20 cellular contexts compared by ENCODE assay signal in genomic region chr10:122121059-122121458, GRCh38.
DNase-seq lines count a peak whose midpoint lies in the region; ATAC-seq and TF ChIP-seq lines count a peak whose summit lies in the region.
"Had no signal": no experiment of that assay in that cellular context is flagged by ENCODE, and none has a peak within 500 bp of the region (broad histone marks: within the 10 kb centered on the region; RNA-seq: fewer than 3 reads in every experiment).

No MANE protein-coding gene starts in this region.

- no peak overlapping the region for H3K27ac ChIP-seq in mammary epithelial cell (ENCODE audit: insufficient read depth, low read depth, low read length)
- H3K27ac ChIP-seq in transverse colon = no peak overlapping the region
- H3K27ac ChIP-seq: breast epithelium had no signal

- H3K4me1 Mint-ChIP-seq in MCF 10A (ENCODE audit: insufficient read depth, unreplicated experiment) = peaks cover 35% of the 10 kb centered on the region
- H3K4me1 Mint-ChIP-seq: activated naive CD8-positive, alpha-beta T cell treated with anti-CD3 and anti-CD28 coated beads for 36 hours had no signal

- peak; percentile 77 for DNase-seq in MCF 10A (ENCODE audit: unreplicated experiment)
- no peak for DNase-seq in mammary epithelial cell
- DNase-seq in NCI-H69 (lab: John Stamatoyannopoulos, UW) = peak; percentile 5
- DNase-seq in left colon = no peak
- no peak for DNase-seq in transverse colon
- DNase-seq in HK-2 (ENCODE audit: unreplicated experiment) = no peak
- DNase-seq in NCI-H1092 (lab: John Stamatoyannopoulos, UW) = no peak
- DNase-seq: activated CD4-positive, alpha-beta T cell treated with anti-CD3 and anti-CD28 coated beads, Interleukin-2, amount 50 U/mL, for 48 hours; activated naive CD8-positive, alpha-beta T cell treated with anti-CD3 and anti-CD28 coated beads for 36 hours; activated T-cell treated with anti-CD3 and anti-CD28 coated beads, Interleukin-2, amount 50 U/mL, for 48 hours; CD4-positive, alpha-beta T cell; esophagus squamous epithelium; Kasumi-1; NCI-H146; NCI-H526; stimulated activated naive CD4-positive, alpha-beta T cell had no signal

- H3K27me3 ChIP-seq in mammary epithelial cell (ENCODE audit: insufficient read depth, low read length) (no peaks in the 10 kb centered on the region), transverse colon (no peaks in the 10 kb centered on the region)
- H3K27me3 ChIP-seq: breast epithelium, esophagus squamous epithelium had no signal

- H3K9ac ChIP-seq in mammary epithelial cell (ENCODE audit: insufficient read depth, low read length) = no peak overlapping the region

- TF ChIP-seq CTCF in MCF 10A (IDR thresholded peaks at IDR 0.05; ENCODE audit: unreplicated experiment) = no peak
- TF ChIP-seq CTCF in mammary epithelial cell (conservative IDR thresholded peaks at IDR 0.05 in 1 of 2, IDR thresholded peaks at IDR 0.05 in 1 of 2; ENCODE audit: extremely low read depth in 1 of 2, insufficient read depth in 1 of 2, low read depth in 1 of 2, low read length in 2 of 2) = no peak
- no peak for TF ChIP-seq CTCF in transverse colon (IDR thresholded peaks at IDR 0.05)

- H3K9me3 Mint-ChIP-seq in MCF 10A (ENCODE audit: unreplicated experiment) = no peaks in the 10 kb centered on the region
- H3K9me3 Mint-ChIP-seq: activated naive CD8-positive, alpha-beta T cell treated with anti-CD3 and anti-CD28 coated beads for 36 hours; CD4-positive, alpha-beta T cell; GM23338; type B pancreatic cell had no signal

- H2AFZ ChIP-seq in mammary epithelial cell (ENCODE audit: low read depth, low read length) = no peak overlapping the region
- H2AFZ ChIP-seq: GM23338 had no signal

- no peaks in the 10 kb centered on the region for H3K27me3 Mint-ChIP-seq in MCF 10A (ENCODE audit: insufficient read depth, unreplicated experiment)
- H3K27me3 Mint-ChIP-seq: type B pancreatic cell had no signal

- TF ChIP-seq POLR2A in transverse colon (IDR thresholded peaks at IDR 0.05) = no peak

- dilution Hi-C loops in mammary epithelial cell (cut with HindIII; ENCODE audit: low sequenced_read_pairs) = no loop called here

- H3K4me2 ChIP-seq in mammary epithelial cell (ENCODE audit: insufficient read depth, low read depth, low read length) = no peak overlapping the region
- H3K4me2 ChIP-seq: GM23338 had no signal

- TF ChIP-seq EP300 in transverse colon (IDR thresholded peaks at IDR 0.05; ENCODE audit: low read depth) = peak; percentile 65

- in situ Hi-C loops in mammary epithelial cell (cut with MboI; ENCODE audit: low sequenced_read_pairs in 2 of 2) = no loop called here
- in situ Hi-C loops in transverse colon (cut with MboI; ENCODE audit: low pct_ligation_motif_present in 1 of 4, low pct_unique_long_range_greater_than_20kb in 1 of 4, low sequenced_read_pairs in 3 of 4) = no loop called here

- peak; percentile 21 for ATAC-seq in left colon
- no peak for ATAC-seq in GM21423 (IDR thresholded peaks at IDR 0.05; ENCODE audit: unreplicated experiment)

- BruUV-seq in MCF 10A (replicated peaks; lab: Mats Ljungman, UMichigan) = no TSS peak
- no TSS peak for BruUV-seq in mammary epithelial cell (replicated peaks; lab: Mats Ljungman, UMichigan)

- H3K4me3 Mint-ChIP-seq in MCF 10A (ENCODE audit: unreplicated experiment) = peak overlapping the region; percentile 28
- H3K4me3 Mint-ChIP-seq: activated naive CD8-positive, alpha-beta T cell treated with anti-CD3 and anti-CD28 coated beads for 36 hours; CD4-positive, alpha-beta T cell; GM23338; type B pancreatic cell had no signal

- CTCF ChIA-PET in MCF 10A (lab: Yijun Ruan, JAX) (interaction anchor here (0.6 kb wide), 1 partner anchor 61 kb away, joined by 3 read pairs; no protein-coding TSS in a partner anchor), mammary epithelial cell (lab: Charles Lee; ENCODE audit: low non-redundant PET) (no interaction called here)

- H3K9me3 ChIP-seq in mammary epithelial cell (replicated peaks; ENCODE audit: insufficient read depth, low read length) = no peaks in the 10 kb centered on the region
- no peaks in the 10 kb centered on the region for H3K9me3 ChIP-seq in transverse colon
- H3K9me3 ChIP-seq: breast epithelium, esophagus squamous epithelium had no signal

- no peaks in the 10 kb centered on the region for H3K36me3 ChIP-seq in mammary epithelial cell (ENCODE audit: insufficient read depth, low read length)
- no peaks in the 10 kb centered on the region for H3K36me3 ChIP-seq in transverse colon
- H3K36me3 ChIP-seq: breast epithelium had no signal

- intact Hi-C loops in MCF 10A (cut with micrococcal nuclease) (no loop called here), mammary epithelial cell (cut with micrococcal nuclease) (no loop called here), left colon (cut with DNase I, micrococcal nuclease) (no loop called here), transverse colon (cut with DNase I; ENCODE audit: low total_unique reads) (no loop called here)

- peak overlapping the region; percentile 92 for H3K27ac Mint-ChIP-seq in MCF 10A (ENCODE audit: low read depth, unreplicated experiment)
- H3K27ac Mint-ChIP-seq: activated naive CD8-positive, alpha-beta T cell treated with anti-CD3 and anti-CD28 coated beads for 36 hours; CD4-positive, alpha-beta T cell; GM23338; type B pancreatic cell had no signal

- POLR2A ChIA-PET in MCF 10A (lab: Yijun Ruan, JAX) = interaction anchor here (0.9 to 7.9 kb wide), 6 partner anchors 5 to 58 kb away, joined by 3 to 132 read pairs (median 8); no protein-coding TSS in a partner anchor

- WGBS in mammary epithelial cell (ENCODE audit: low coverage, missing lambda C conversion rate) = 100% methylated on average over 4 of the region's 5 CpGs
- 87 to 88% methylated on average over 4 to 5 of the region's 5 CpGs for WGBS in transverse colon (ENCODE audit: low coverage in 1 of 2), 2 donors

- H3K79me2 ChIP-seq in mammary epithelial cell (ENCODE audit: insufficient read depth, low read length) = peaks cover 74% of the 10 kb centered on the region

- H3K4me1 ChIP-seq in mammary epithelial cell (ENCODE audit: insufficient read depth, low read length) (peaks cover 6% of the 10 kb centered on the region), transverse colon (peaks cover 0 to 6% (median 4%) of the 10 kb centered on the region in 4 donors)
- H3K4me1 ChIP-seq: breast epithelium had no signal

- H3K4me3 ChIP-seq in mammary epithelial cell (replicated peaks in 1 of 3; ENCODE audit: insufficient read depth in 1 of 3, low read depth in 2 of 3, low read length in 3 of 3) = no peak overlapping the region
- H3K4me3 ChIP-seq in transverse colon = no peak overlapping the region
- H3K4me3 ChIP-seq: breast epithelium, esophagus squamous epithelium, GM23338 had no signal

- H3K36me3 Mint-ChIP-seq in MCF 10A (ENCODE audit: insufficient read depth, unreplicated experiment) = peaks cover 66% of the 10 kb centered on the region
- H3K36me3 Mint-ChIP-seq: activated naive CD8-positive, alpha-beta T cell treated with anti-CD3 and anti-CD28 coated beads for 36 hours had no signal

- no peaks in the 10 kb centered on the region for H4K20me1 ChIP-seq in mammary epithelial cell (ENCODE audit: insufficient read depth, low read length)

Comparison
In these comparisons a context has a peak if more than half of its experiments do, and no peak if none do; other contexts are left out.
1. DNase-seq: peak in MCF 10A (single experiment) and NCI-H69 (single experiment); none in mammary epithelial cell (single experiment), left colon (0 of 2), transverse colon (single experiment), HK-2 (single experiment) and NCI-H1092 (single experiment).